Comparison of ENCODE assay signal across 15 cellular contexts in genomic region chr4:152264106-152264505, GRCh38.
DNase-seq lines count a peak whose midpoint lies in the region; ATAC-seq and TF ChIP-seq lines count a peak whose summit lies in the region.
"Had no signal": no experiment of that assay in that cellular context is flagged by ENCODE, and none has a peak within 500 bp of the region (broad histone marks: within the 10 kb centered on the region; RNA-seq: fewer than 3 reads in every experiment).

No MANE protein-coding gene starts in this region.

- CTCF ChIA-PET in PC-3 (lab: Charles Lee) = no interaction called here

- peaks cover 11% of the 10 kb centered on the region for H3K27me3 Mint-ChIP-seq in T-helper 2 cell treated with Interferon-gamma antibody and Interleukin-4, amounts not matched to agents 5 μg/mL and 100 μg/mL, for 36 hours (ENCODE audit: low read depth)

- H3K4me2 ChIP-seq in PC-3 (ENCODE audit: low read length) = peak overlapping the region; percentile 66; the same call in 1 of the 2 replicates

- TF ChIP-seq CTCF in PC-3 (conservative IDR thresholded peaks at IDR 0.05; ENCODE audit: low read depth, low read length) = no peak
- TF ChIP-seq CTCF in foreskin keratinocyte (conservative IDR thresholded peaks at IDR 0.05) = no peak

- H3K9me3 Mint-ChIP-seq in T-helper 2 cell treated with Interferon-gamma antibody and Interleukin-4, amounts not matched to agents 5 μg/mL and 100 μg/mL, for 36 hours = peaks cover 9% of the 10 kb centered on the region
- H3K9me3 Mint-ChIP-seq: CD8-positive, alpha-beta T cell had no signal

- H3K4me1 ChIP-seq in PC-3 (ENCODE audit: insufficient read depth, low read length) (peaks cover 27% of the 10 kb centered on the region), foreskin keratinocyte (peaks cover 39% of the 10 kb centered on the region)

- peak overlapping the region; percentile 34; the same call in 1 of the 2 replicates for H3K9ac ChIP-seq in PC-3 (ENCODE audit: low read length)

- POLR2A ChIA-PET in PC-3 (lab: Charles Lee; ENCODE audit: unreplicated experiment) = no interaction called here

- H3K9me3 ChIP-seq in PC-3 (ENCODE audit: low read length) = peaks cover 6% of the 10 kb centered on the region; the same call in 1 of the 2 replicates

- no peak overlapping the region for H2AFZ ChIP-seq in PC-3 (ENCODE audit: low read length)

- peaks cover 11% of the 10 kb centered on the region for H3K4me1 Mint-ChIP-seq in T-helper 2 cell treated with Interferon-gamma antibody and Interleukin-4, amounts not matched to agents 5 μg/mL and 100 μg/mL, for 36 hours (ENCODE audit: low read depth)
- H3K4me1 Mint-ChIP-seq: CD14-positive monocyte had no signal

- no peaks in the 10 kb centered on the region for H4K20me1 ChIP-seq in PC-3 (ENCODE audit: low read length)

- H3K4me3 ChIP-seq in PC-3 (ENCODE audit: low read length) = no peak overlapping the region

- H3K4me3 Mint-ChIP-seq in T-helper 2 cell treated with Interferon-gamma antibody and Interleukin-4, amounts not matched to agents 5 μg/mL and 100 μg/mL, for 36 hours = no peak overlapping the region
- H3K4me3 Mint-ChIP-seq: CD14-positive monocyte; CD8-positive, alpha-beta T cell had no signal

- intact Hi-C loops in PC-3 (cut with micrococcal nuclease) = loop anchor here (2.0 kb wide), 2 partner anchors 157 to 253 kb away; no protein-coding TSS in a partner anchor

- H3K27me3 ChIP-seq in PC-3 (ENCODE audit: low read length) (no peaks in the 10 kb centered on the region), foreskin keratinocyte (no peaks in the 10 kb centered on the region)

- no TSS peak for BruUV-seq in PC-3 (replicated peaks; lab: Mats Ljungman, UMichigan)

- H3K27ac Mint-ChIP-seq in T-helper 2 cell treated with Interferon-gamma antibody and Interleukin-4, amounts not matched to agents 5 μg/mL and 100 μg/mL, for 36 hours = no peak overlapping the region
- H3K27ac Mint-ChIP-seq: CD8-positive, alpha-beta T cell; HFFc6 had no signal

- H3K79me2 ChIP-seq in PC-3 (ENCODE audit: low read length) = no peaks in the 10 kb centered on the region

- no peak for ATAC-seq in PC-3
- no peak for ATAC-seq in foreskin keratinocyte
- ATAC-seq in HG02970 (IDR thresholded peaks at IDR 0.05; ENCODE audit: low FRiP score, unreplicated experiment) = no peak
- ATAC-seq: CD8-positive, alpha-beta T cell had no signal

- peaks cover 6% of the 10 kb centered on the region for H3K36me3 Mint-ChIP-seq in T-helper 2 cell treated with Interferon-gamma antibody and Interleukin-4, amounts not matched to agents 5 μg/mL and 100 μg/mL, for 36 hours (ENCODE audit: low read depth)
- H3K36me3 Mint-ChIP-seq: CD14-positive monocyte; CD8-positive, alpha-beta T cell had no signal

- peak; percentile 48 for DNase-seq in DMS53 (lab: John Stamatoyannopoulos, UW)
- DNase-seq in DMS53 treated with DMSO at 0.1 percent for 48 hours (lab: John Stamatoyannopoulos, UW; ENCODE audit: unreplicated experiment) = no peak
- no peak for DNase-seq in PC-3
- DNase-seq in foreskin keratinocyte = no peak
- no peak for DNase-seq in T-helper 2 cell treated with Interferon-gamma antibody and Interleukin-4, amounts not matched to agents 5 μg/mL and 100 μg/mL, for 36 hours (ENCODE audit: low spot score)
- no peak for DNase-seq in activated gamma-delta T cell (lab: John Stamatoyannopoulos, UW)
- DNase-seq: CD8-positive, alpha-beta T cell; COR-L47; DMS153; GF-D8; HCEC 1CT; HFFc6 had no signal

- peaks cover 3% of the 10 kb centered on the region for H3F3A ChIP-seq in PC-3 (ENCODE audit: low read length, unreplicated experiment)

- H3K36me3 ChIP-seq in PC-3 (ENCODE audit: low read depth, low read length) = no peaks in the 10 kb centered on the region

- H3K9me2 ChIP-seq in PC-3 (replicated peaks; ENCODE audit: low read length) = no peaks in the 10 kb centered on the region

- peak overlapping the region; percentile 79 for H3K27ac ChIP-seq in PC-3 (ENCODE audit: low read length)
- H3K27ac ChIP-seq in foreskin keratinocyte = peak overlapping the region; percentile 72
- H3K27ac ChIP-seq: HL-60 had no signal
